Comparison of ENCODE assay signal across 1 cellular context in the genomic region with DNA sequence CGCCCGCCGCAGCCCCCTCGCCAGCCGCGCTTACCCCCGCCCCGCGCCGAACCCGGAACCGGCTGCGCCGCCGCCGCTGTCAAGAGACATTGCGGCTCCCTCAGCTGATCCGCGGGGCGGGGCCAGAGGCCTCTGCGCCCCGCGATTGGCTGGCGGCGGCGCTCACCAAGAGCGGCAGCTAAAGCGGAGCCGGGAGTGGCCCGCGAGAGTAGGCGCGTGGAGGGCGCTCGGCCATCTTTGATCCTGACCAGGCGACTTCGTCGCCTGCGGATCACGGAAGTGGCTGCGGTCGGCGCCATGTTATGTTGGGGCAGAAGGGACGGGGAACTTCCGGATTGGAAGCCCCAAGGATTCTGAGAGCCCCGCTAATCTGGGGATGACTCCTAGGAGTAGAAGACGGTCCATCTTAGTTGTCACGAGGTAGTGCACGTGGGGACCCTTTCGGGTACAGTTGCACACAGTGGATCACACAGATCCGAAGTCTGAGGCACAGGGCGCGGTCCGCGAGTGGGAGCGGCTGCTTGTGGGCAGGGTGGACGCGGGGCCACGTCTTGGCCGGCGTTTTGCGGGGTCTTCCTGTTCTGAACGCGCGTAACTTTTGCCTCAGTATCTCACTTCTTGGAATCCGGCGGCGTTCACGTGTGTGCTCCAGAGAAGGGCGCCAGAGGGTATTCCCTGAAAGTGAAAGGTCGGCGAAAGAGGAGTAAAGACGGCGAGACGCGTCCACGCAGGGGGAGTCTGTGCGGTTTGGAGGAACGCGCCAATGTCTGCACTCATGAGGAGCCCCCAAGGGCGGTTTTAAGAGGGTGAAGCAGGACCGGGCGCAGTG.
A peak's percentile ranks its signal among the peaks of the same experiment; 100 is the strongest.
TF ChIP-seq lines count a peak whose summit lies in the region.

A gene with protein sequence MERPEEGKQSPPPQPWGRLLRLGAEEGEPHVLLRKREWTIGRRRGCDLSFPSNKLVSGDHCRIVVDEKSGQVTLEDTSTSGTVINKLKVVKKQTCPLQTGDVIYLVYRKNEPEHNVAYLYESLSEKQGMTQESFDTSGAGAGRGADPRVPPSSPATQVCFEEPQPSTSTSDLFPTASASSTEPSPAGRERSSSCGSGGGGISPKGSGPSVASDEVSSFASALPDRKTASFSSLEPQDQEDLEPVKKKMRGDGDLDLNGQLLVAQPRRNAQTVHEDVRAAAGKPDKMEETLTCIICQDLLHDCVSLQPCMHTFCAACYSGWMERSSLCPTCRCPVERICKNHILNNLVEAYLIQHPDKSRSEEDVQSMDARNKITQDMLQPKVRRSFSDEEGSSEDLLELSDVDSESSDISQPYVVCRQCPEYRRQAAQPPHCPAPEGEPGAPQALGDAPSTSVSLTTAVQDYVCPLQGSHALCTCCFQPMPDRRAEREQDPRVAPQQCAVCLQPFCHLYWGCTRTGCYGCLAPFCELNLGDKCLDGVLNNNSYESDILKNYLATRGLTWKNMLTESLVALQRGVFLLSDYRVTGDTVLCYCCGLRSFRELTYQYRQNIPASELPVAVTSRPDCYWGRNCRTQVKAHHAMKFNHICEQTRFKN (minus strand): TSS at position 93 of the 829 bp plus-strand sequence. CDS start 277 bp downstream, outside the sequence.

TF ChIP-seq in HepG2, 621 proteins besides CTCF, POLR2A, EP300 and RAD21 (continued from another document and continues in another):
- TF ChIP-seq, protein P1, sequence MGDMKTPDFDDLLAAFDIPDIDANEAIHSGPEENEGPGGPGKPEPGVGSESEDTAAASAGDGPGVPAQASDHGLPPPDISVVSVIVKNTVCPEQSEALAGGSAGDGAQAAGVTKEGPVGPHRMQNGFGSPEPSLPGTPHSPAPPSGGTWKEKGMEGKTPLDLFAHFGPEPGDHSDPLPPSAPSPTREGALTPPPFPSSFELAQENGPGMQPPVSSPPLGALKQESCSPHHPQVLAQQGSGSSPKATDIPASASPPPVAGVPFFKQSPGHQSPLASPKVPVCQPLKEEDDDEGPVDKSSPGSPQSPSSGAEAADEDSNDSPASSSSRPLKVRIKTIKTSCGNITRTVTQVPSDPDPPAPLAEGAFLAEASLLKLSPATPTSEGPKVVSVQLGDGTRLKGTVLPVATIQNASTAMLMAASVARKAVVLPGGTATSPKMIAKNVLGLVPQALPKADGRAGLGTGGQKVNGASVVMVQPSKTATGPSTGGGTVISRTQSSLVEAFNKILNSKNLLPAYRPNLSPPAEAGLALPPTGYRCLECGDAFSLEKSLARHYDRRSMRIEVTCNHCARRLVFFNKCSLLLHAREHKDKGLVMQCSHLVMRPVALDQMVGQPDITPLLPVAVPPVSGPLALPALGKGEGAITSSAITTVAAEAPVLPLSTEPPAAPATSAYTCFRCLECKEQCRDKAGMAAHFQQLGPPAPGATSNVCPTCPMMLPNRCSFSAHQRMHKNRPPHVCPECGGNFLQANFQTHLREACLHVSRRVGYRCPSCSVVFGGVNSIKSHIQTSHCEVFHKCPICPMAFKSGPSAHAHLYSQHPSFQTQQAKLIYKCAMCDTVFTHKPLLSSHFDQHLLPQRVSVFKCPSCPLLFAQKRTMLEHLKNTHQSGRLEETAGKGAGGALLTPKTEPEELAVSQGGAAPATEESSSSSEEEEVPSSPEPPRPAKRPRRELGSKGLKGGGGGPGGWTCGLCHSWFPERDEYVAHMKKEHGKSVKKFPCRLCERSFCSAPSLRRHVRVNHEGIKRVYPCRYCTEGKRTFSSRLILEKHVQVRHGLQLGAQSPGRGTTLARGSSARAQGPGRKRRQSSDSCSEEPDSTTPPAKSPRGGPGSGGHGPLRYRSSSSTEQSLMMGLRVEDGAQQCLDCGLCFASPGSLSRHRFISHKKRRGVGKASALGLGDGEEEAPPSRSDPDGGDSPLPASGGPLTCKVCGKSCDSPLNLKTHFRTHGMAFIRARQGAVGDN (CRISPR knock-in tag; IDR thresholded peaks at IDR 0.05): peak; percentile 91
- TF ChIP-seq ZNF724P (CRISPR knock-in tag; IDR thresholded peaks at IDR 0.05; ENCODE audit: borderline replicate concordance) (peak; percentile 45; the same call in 1 of the 2 replicates), SNRNP70 (IDR thresholded peaks at IDR 0.05; ENCODE audit: low read depth, low read length) (no peak), ZNF7 (CRISPR knock-in tag; IDR thresholded peaks at IDR 0.05) (no peak), NRL (CRISPR knock-in tag; IDR thresholded peaks at IDR 0.05; ENCODE audit: borderline replicate concordance) (0 out of 2 replicates have a peak, but pooled peaks have one; percentile 56), PRPF4 (IDR thresholded peaks at IDR 0.05; ENCODE audit: low read depth, low read length, poor library complexity, severe bottlenecking) (no peak), ATF7-NPFF (CRISPR knock-in tag; IDR thresholded peaks at IDR 0.05; ENCODE audit: low read depth) (no peak), PRMT3 (CRISPR knock-in tag; IDR thresholded peaks at IDR 0.05; ENCODE audit: borderline replicate concordance, low read depth) (peak; percentile 71; the same call in 1 of the 2 replicates), ELF4 (CRISPR knock-in tag; IDR thresholded peaks at IDR 0.05; ENCODE audit: borderline replicate concordance) (peak; percentile 97), ZNF776 (CRISPR knock-in tag; IDR thresholded peaks at IDR 0.05) (no peak), ZSCAN30 (CRISPR knock-in tag; IDR thresholded peaks at IDR 0.05) (no peak), MIER3 (CRISPR knock-in tag; IDR thresholded peaks at IDR 0.05; ENCODE audit: borderline replicate concordance) (peak; percentile 61; the same call in 1 of the 2 replicates), XBP1 (CRISPR knock-in tag; IDR thresholded peaks at IDR 0.05) (no peak), HMG20B (CRISPR knock-in tag; conservative IDR thresholded peaks at IDR 0.05) (no peak), ARNTL (CRISPR knock-in tag; IDR thresholded peaks at IDR 0.05) (peak; percentile 92), ZNF850 (CRISPR knock-in tag; conservative IDR thresholded peaks at IDR 0.05) (peak; percentile 72; the same call in 1 of the 2 replicates), ZNF543 (CRISPR knock-in tag; IDR thresholded peaks at IDR 0.05) (no peak), ZSCAN12 (CRISPR knock-in tag; IDR thresholded peaks at IDR 0.05) (peak; percentile 81; the same call in 1 of the 2 replicates), MTF1 (CRISPR knock-in tag; IDR thresholded peaks at IDR 0.05) (no peak), SMARCE1 (IDR thresholded peaks at IDR 0.05; ENCODE audit: borderline replicate concordance) (no peak), ETV6 (CRISPR knock-in tag; conservative IDR thresholded peaks at IDR 0.05) (no peak), IRX3 (CRISPR knock-in tag; IDR thresholded peaks at IDR 0.05; ENCODE audit: borderline replicate concordance, low read depth) (peak; percentile 40; the same call in 1 of the 2 replicates), YEATS4 (CRISPR knock-in tag; IDR thresholded peaks at IDR 0.05; ENCODE audit: borderline replicate concordance) (peak; percentile 73; the same call in 1 of the 2 replicates), SMAD1 (CRISPR knock-in tag; IDR thresholded peaks at IDR 0.05; ENCODE audit: borderline replicate concordance, low read depth) (0 out of 2 replicates have a peak, but pooled peaks have one; percentile 5), ZNF460 (CRISPR knock-in tag; IDR thresholded peaks at IDR 0.05; ENCODE audit: borderline replicate concordance) (no peak), ZNF792 (CRISPR knock-in tag; IDR thresholded peaks at IDR 0.05) (no peak), ZNF367 (CRISPR knock-in tag; IDR thresholded peaks at IDR 0.05; ENCODE audit: borderline replicate concordance) (0 out of 2 replicates have a peak, but pooled peaks have one; percentile 45), ZBTB1 (CRISPR knock-in tag; IDR thresholded peaks at IDR 0.05; ENCODE audit: borderline replicate concordance) (no peak), ZNF124 (CRISPR knock-in tag; IDR thresholded peaks at IDR 0.05) (0 out of 2 replicates have a peak, but pooled peaks have one; percentile 51), FOXM1 (CRISPR knock-in tag; IDR thresholded peaks at IDR 0.05) (no peak), ZNF317 (CRISPR knock-in tag; IDR thresholded peaks at IDR 0.05) (peak; percentile 29; the same call in 1 of the 2 replicates), ZNF430 (CRISPR knock-in tag; IDR thresholded peaks at IDR 0.05) (peak; percentile 53; the same call in 1 of the 2 replicates), RFXANK (CRISPR knock-in tag; IDR thresholded peaks at IDR 0.05) (peak; percentile 64; the same call in 1 of the 2 replicates), ZFP36L1 (CRISPR knock-in tag; IDR thresholded peaks at IDR 0.05) (0 out of 2 replicates have a peak, but pooled peaks have one; percentile 28), MEIS1 (CRISPR knock-in tag; IDR thresholded peaks at IDR 0.05; ENCODE audit: borderline replicate concordance) (peak; percentile 75), ZNF652 (CRISPR knock-in tag; IDR thresholded peaks at IDR 0.05; ENCODE audit: borderline replicate concordance, low read depth) (no peak), ZMAT3 (CRISPR knock-in tag; conservative IDR thresholded peaks at IDR 0.05) (peak; percentile 51; the same call in 1 of the 2 replicates), HDAC6 (IDR thresholded peaks at IDR 0.05; ENCODE audit: low read depth, low read length) (no peak), SALL1 (CRISPR knock-in tag; IDR thresholded peaks at IDR 0.05) (peak; percentile 48; the same call in 1 of the 2 replicates), NR3C1 (CRISPR knock-in tag; IDR thresholded peaks at IDR 0.05) (no peak), FOSL2 (CRISPR knock-in tag; IDR thresholded peaks at IDR 0.05) (no peak; the same call in 1 of the 2 replicates), MED8 (CRISPR knock-in tag; IDR thresholded peaks at IDR 0.05; ENCODE audit: insufficient replicate concordance) (no peak)
- TF ChIP-seq, protein P2, sequence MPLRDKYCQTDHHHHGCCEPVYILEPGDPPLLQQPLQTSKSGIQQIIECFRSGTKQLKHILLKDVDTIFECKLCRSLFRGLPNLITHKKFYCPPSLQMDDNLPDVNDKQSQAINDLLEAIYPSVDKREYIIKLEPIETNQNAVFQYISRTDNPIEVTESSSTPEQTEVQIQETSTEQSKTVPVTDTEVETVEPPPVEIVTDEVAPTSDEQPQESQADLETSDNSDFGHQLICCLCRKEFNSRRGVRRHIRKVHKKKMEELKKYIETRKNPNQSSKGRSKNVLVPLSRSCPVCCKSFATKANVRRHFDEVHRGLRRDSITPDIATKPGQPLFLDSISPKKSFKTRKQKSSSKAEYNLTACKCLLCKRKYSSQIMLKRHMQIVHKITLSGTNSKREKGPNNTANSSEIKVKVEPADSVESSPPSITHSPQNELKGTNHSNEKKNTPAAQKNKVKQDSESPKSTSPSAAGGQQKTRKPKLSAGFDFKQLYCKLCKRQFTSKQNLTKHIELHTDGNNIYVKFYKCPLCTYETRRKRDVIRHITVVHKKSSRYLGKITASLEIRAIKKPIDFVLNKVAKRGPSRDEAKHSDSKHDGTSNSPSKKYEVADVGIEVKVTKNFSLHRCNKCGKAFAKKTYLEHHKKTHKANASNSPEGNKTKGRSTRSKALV (CRISPR knock-in tag; IDR thresholded peaks at IDR 0.05): peak; percentile 72; the same call in 1 of the 2 replicates
- TF ChIP-seq, protein P3, sequence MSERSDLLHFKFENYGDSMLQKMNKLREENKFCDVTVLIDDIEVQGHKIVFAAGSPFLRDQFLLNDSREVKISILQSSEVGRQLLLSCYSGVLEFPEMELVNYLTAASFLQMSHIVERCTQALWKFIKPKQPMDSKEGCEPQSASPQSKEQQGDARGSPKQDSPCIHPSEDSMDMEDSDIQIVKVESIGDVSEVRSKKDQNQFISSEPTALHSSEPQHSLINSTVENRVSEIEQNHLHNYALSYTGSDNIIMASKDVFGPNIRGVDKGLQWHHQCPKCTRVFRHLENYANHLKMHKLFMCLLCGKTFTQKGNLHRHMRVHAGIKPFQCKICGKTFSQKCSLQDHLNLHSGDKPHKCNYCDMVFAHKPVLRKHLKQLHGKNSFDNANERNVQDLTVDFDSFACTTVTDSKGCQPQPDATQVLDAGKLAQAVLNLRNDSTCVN (CRISPR knock-in tag; IDR thresholded peaks at IDR 0.05; ENCODE audit: borderline replicate concordance): no peak
- TF ChIP-seq, protein P4, sequence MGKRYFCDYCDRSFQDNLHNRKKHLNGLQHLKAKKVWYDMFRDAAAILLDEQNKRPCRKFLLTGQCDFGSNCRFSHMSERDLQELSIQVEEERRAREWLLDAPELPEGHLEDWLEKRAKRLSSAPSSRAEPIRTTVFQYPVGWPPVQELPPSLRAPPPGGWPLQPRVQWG (CRISPR knock-in tag; IDR thresholded peaks at IDR 0.05; ENCODE audit: borderline replicate concordance, low read depth): no peak
- TF ChIP-seq, protein P5, sequence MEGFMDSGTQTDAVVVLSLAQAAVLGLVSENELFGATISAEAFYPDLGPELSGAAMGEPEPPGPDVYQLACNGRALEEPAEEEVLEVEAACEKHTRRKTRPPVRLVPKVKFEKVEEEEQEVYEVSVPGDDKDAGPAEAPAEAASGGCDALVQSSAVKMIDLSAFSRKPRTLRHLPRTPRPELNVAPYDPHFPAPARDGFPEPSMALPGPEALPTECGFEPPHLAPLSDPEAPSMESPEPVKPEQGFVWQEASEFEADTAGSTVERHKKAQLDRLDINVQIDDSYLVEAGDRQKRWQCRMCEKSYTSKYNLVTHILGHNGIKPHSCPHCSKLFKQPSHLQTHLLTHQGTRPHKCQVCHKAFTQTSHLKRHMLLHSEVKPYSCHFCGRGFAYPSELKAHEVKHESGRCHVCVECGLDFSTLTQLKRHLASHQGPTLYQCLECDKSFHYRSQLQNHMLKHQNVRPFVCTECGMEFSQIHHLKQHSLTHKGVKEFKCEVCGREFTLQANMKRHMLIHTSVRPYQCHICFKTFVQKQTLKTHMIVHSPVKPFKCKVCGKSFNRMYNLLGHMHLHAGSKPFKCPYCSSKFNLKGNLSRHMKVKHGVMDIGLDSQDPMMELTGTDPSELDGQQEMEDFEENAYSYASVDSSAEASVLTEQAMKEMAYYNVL (CRISPR knock-in tag; IDR thresholded peaks at IDR 0.05; ENCODE audit: borderline replicate concordance): no peak
- TF ChIP-seq, protein P6, sequence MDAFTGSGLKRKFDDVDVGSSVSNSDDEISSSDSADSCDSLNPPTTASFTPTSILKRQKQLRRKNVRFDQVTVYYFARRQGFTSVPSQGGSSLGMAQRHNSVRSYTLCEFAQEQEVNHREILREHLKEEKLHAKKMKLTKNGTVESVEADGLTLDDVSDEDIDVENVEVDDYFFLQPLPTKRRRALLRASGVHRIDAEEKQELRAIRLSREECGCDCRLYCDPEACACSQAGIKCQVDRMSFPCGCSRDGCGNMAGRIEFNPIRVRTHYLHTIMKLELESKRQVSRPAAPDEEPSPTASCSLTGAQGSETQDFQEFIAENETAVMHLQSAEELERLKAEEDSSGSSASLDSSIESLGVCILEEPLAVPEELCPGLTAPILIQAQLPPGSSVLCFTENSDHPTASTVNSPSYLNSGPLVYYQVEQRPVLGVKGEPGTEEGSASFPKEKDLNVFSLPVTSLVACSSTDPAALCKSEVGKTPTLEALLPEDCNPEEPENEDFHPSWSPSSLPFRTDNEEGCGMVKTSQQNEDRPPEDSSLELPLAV (CRISPR knock-in tag; conservative IDR thresholded peaks at IDR 0.05; ENCODE audit: low read depth): no peak
- TF ChIP-seq, protein P7, sequence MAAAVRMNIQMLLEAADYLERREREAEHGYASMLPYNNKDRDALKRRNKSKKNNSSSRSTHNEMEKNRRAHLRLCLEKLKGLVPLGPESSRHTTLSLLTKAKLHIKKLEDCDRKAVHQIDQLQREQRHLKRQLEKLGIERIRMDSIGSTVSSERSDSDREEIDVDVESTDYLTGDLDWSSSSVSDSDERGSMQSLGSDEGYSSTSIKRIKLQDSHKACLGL (CRISPR knock-in tag; IDR thresholded peaks at IDR 0.05): peak; percentile 75; the same call in 1 of the 2 replicates
- TF ChIP-seq, protein P8, sequence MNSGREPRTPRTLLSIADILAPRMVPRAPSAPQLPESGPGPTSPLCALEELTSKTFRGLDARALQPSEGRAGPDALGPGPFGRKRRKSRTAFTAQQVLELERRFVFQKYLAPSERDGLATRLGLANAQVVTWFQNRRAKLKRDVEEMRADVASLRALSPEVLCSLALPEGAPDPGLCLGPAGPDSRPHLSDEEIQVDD (CRISPR knock-in tag; IDR thresholded peaks at IDR 0.05; ENCODE audit: borderline replicate concordance): no peak
